In genomic region chr7:24573008-24573553, GRCh38 we compare ENCODE assay signal across 1 cellular context.
A peak's percentile ranks its signal among the peaks of the same experiment; 100 is the strongest.
TF ChIP-seq lines count a peak whose summit lies in the region.

PALS2 (plus strand) TSS chr7:24573452; CDS start chr7:24623668, 50,216 bp downstream.

TF ChIP-seq in WTC11, 78 proteins besides CTCF, POLR2A, EP300 and RAD21 (continued from another document):
- TF ChIP-seq ERG (CRISPR knock-in tag; IDR thresholded peaks at IDR 0.05) (no peak), NFYB (CRISPR knock-in tag; conservative IDR thresholded peaks at IDR 0.05; ENCODE audit: low read depth) (no peak), FOXP1 (CRISPR knock-in tag; IDR thresholded peaks at IDR 0.05; ENCODE audit: borderline replicate concordance) (peak; percentile 12; the same call in 1 of the 2 replicates), RELA (CRISPR knock-in tag; IDR thresholded peaks at IDR 0.05; ENCODE audit: borderline replicate concordance) (no peak), ETV6 (CRISPR knock-in tag; IDR thresholded peaks at IDR 0.05) (peak; percentile 47; the same call in 1 of the 2 replicates), E2F4 (CRISPR knock-in tag; IDR thresholded peaks at IDR 0.05; ENCODE audit: borderline replicate concordance, low read depth) (no peak), ATF6 (CRISPR knock-in tag; IDR thresholded peaks at IDR 0.05) (no peak), STAT6 (CRISPR knock-in tag; conservative IDR thresholded peaks at IDR 0.05; ENCODE audit: low read depth) (no peak; the same call in 1 of the 2 replicates), CBFB (CRISPR knock-in tag; IDR thresholded peaks at IDR 0.05; ENCODE audit: low read depth) (no peak), ZNF138 (CRISPR knock-in tag; conservative IDR thresholded peaks at IDR 0.05) (no peak), ZNF232 (CRISPR knock-in tag; IDR thresholded peaks at IDR 0.05) (0 out of 2 replicates have a peak, but pooled peaks have one; percentile 40), ELF4 (CRISPR knock-in tag; IDR thresholded peaks at IDR 0.05; ENCODE audit: low read depth) (no peak), USF2 (CRISPR knock-in tag; IDR thresholded peaks at IDR 0.05) (no peak; the same call in 1 of the 2 replicates), ZNF671 (CRISPR knock-in tag; IDR thresholded peaks at IDR 0.05) (no peak)
